ENCODE assay signal across 9 cellular contexts in the genomic region with DNA sequence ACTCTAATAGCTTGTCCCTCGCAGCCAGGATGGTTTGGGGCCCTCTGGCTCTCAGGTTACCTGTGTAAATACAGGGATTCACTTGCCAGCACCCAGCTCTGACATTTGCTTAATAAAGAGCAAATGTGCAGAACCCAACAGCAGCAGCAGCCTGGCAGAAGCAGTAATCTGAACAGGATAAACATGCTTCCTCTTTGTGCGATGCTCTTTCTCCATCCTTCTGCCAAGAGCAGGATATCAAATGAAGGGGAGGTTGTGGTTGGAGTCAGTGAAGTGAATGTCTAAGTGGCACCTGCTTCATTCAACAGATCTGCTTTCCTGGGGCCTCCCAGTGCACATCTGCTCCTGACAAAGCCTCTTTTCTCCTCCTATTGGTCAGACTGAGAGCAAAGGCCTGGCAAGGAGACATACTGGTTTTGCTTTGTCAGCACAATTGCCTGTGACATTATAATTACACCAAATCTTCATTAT.
DNase-seq lines count a peak whose midpoint lies in the region; ATAC-seq, FAIRE-seq and TF ChIP-seq lines count a peak whose summit lies in the region.
"Had no signal": no experiment of that assay in that cellular context is flagged by ENCODE, and none has a peak within 500 bp of the region (broad histone marks: within the 10 kb centered on the region; RNA-seq: fewer than 3 reads in every experiment).

No MANE protein-coding gene starts in this region.

- no peak overlapping the region for H3K27ac ChIP-seq in MM.1S (ENCODE audit: low read length)
- no peak overlapping the region for H3K27ac ChIP-seq in H1 (ENCODE audit: low read depth, low read length)

- H3K79me2 ChIP-seq in MM.1S (ENCODE audit: low read length) (no peaks in the 10 kb centered on the region), H1 (ENCODE audit: control insufficient read depth in 1 of 2, insufficient read depth in 2 of 2, low read length in 2 of 2) (no peaks in the 10 kb centered on the region)

- no peak overlapping the region for H2BK5ac ChIP-seq in H1 (ENCODE audit: low read depth, low read length)

- H3K27me3 ChIP-seq in MM.1S (replicated peaks; ENCODE audit: insufficient read depth, low read length) (no peaks in the 10 kb centered on the region), H1 (replicated peaks in 1 of 4; ENCODE audit: control insufficient read depth in 3 of 4, extremely low read depth in 1 of 4, insufficient read depth in 3 of 4, low read length in 3 of 4) (no peaks in the 10 kb centered on the region)

- H4K5ac ChIP-seq in H1 (ENCODE audit: insufficient read length, low read depth, low read length), result no peak overlapping the region

- DNase-seq in Ammon's horn (ENCODE audit: low spot score) (peak; percentile 59), MM.1S (peak; percentile 62), NCI-H345 treated with DMSO at 0.1 percent for 48 hours (lab: John Stamatoyannopoulos, UW; ENCODE audit: unreplicated experiment) (peak; percentile 94), H1 (ENCODE audit: low read depth in 1 of 2, low spot score in 2 of 2) (no peak), urothelium cell line (ENCODE audit: low spot score) (no peak)
- DNase-seq in activated T-cell treated with anti-CD3 and anti-CD28 coated beads, Interleukin-2, amount 50 U/mL, for 24 hours, result no peak
- DNase-seq in effector CD8-positive, alpha-beta T cell (lab: John Stamatoyannopoulos, UW), result no peak
- DNase-seq: mucosa of descending colon had no signal

- POLR2A ChIA-PET in H1 (lab: Charles Lee; ENCODE audit: partially characterized antibody), result interaction anchor here (1.8 kb wide), 1 partner anchor 32 kb away, joined by 4 read pairs; no protein-coding TSS in a partner anchor

- H3K4me3 ChIP-seq in MM.1S (ENCODE audit: low read length), result no peak overlapping the region
- no peak overlapping the region for H3K4me3 ChIP-seq in H1 (ENCODE audit: extremely low read depth in 1 of 4, insufficient read depth in 2 of 4, low read depth in 3 of 4, low read length in 4 of 4)
- H3K4me3 ChIP-seq: mucosa of descending colon had no signal

- TF ChIP-seq EP300 in H1 (IDR thresholded peaks at IDR 0.05; ENCODE audit: borderline replicate concordance in 1 of 2, low read depth in 2 of 2, low read length in 2 of 2), result no peak

- no peak overlapping the region for H2AK5ac ChIP-seq in H1 (ENCODE audit: low read depth, low read length)

- no peaks in the 10 kb centered on the region for H3F3A ChIP-seq in MM.1S (ENCODE audit: insufficient read depth, low read length)

- H3K14ac ChIP-seq in H1 (ENCODE audit: insufficient read length), result no peak overlapping the region

- H3K4me1 Mint-ChIP-seq in activated T-cell treated with anti-CD3 and anti-CD28 coated beads, Interleukin-2, amount 50 U/mL, for 24 hours (ENCODE audit: low read depth), result peaks cover 3% of the 10 kb centered on the region

- FAIRE-seq in H1 (lab: Jason Lieb, UNC), result peak; percentile 57
- FAIRE-seq in urothelium cell line (lab: Jason Lieb, UNC), result no peak

- H4K20me1 ChIP-seq in MM.1S (ENCODE audit: insufficient read depth, low read length) (no peaks in the 10 kb centered on the region), H1 (replicated peaks in 1 of 2; ENCODE audit: control insufficient read depth in 1 of 2, insufficient read depth in 2 of 2, low read length in 2 of 2) (no peaks in the 10 kb centered on the region)

- H2BK12ac ChIP-seq in H1 (ENCODE audit: low read depth, low read length), result no peak overlapping the region

- H3K4me1 ChIP-seq in MM.1S (ENCODE audit: low read length) (0 out of 2 replicates have a peak, but pooled peaks cover 4% of the 10 kb centered on the region), H1 (replicated peaks in 1 of 4; ENCODE audit: control insufficient read depth in 3 of 4, insufficient read depth in 4 of 4, low read length in 3 of 4) (peaks cover 7 to 15% (median 10%) of the 10 kb centered on the region in 4 experiments; a peak in 6 of 7 replicates)

- H3K36me3 Mint-ChIP-seq in activated T-cell treated with anti-CD3 and anti-CD28 coated beads, Interleukin-2, amount 50 U/mL, for 24 hours (ENCODE audit: low read depth), result peaks cover 71% of the 10 kb centered on the region

- no peak overlapping the region for H3K23ac ChIP-seq in H1 (ENCODE audit: insufficient read length)

- H2BK20ac ChIP-seq in H1 (ENCODE audit: low read length), result no peak overlapping the region

- H3K79me1 ChIP-seq in H1 (ENCODE audit: low read depth, low read length), result no peaks in the 10 kb centered on the region; the same call in 1 of the 2 replicates

- peak in 1 of 2 experiments; percentile 24; a peak in 1 of 4 replicates for TF ChIP-seq RAD21 in H1 (IDR thresholded peaks at IDR 0.05 in 1 of 2, conservative IDR thresholded peaks at IDR 0.05 in 1 of 2; ENCODE audit: low read depth in 2 of 2, low read length in 2 of 2)

- H3K36me3 ChIP-seq in MM.1S (replicated peaks; ENCODE audit: insufficient read depth, low read length), result no peaks in the 10 kb centered on the region
- peaks cover 0 to 11% (median 1%) of the 10 kb centered on the region in 4 experiments; a peak in 3 of 8 replicates for H3K36me3 ChIP-seq in H1 (ENCODE audit: control insufficient read depth in 2 of 4, insufficient read depth in 4 of 4, low read length in 3 of 4)

- H2BK120ac ChIP-seq in H1 (replicated peaks; ENCODE audit: low read depth, low read length), result no peak overlapping the region

- H4K91ac ChIP-seq in H1 (replicated peaks; ENCODE audit: insufficient read length, low read length), result no peak overlapping the region

- WGBS in H1 (ENCODE audit: extremely low coverage in 1 of 2, insufficient coverage in 1 of 2, insufficient read length in 1 of 2, insufficient replicate concordance in 2 of 2, low coverage in 1 of 2, low lambda C conversion rate in 2 of 2, missing lambda C conversion rate in 1 of 2), 2 experiments, result 76% methylated on average over 2 of the region's 2 CpGs; no CpG with 5 or more reads in 1 of the 2 experiments

- CTCF ChIA-PET in H1 (lab: Charles Lee; ENCODE audit: partially characterized antibody), result interaction anchor here (0.9 to 1.9 kb wide), 2 partner anchors 19 to 83 kb away, joined by 3 to 5 read pairs; no protein-coding TSS in a partner anchor

- no peak overlapping the region for H4K8ac ChIP-seq in H1 (ENCODE audit: extremely low read depth, insufficient read depth, low read length)

- no peak overlapping the region for H3K18ac ChIP-seq in H1 (ENCODE audit: extremely low read depth, low read length)

- no peak for ATAC-seq in HG03460 (IDR thresholded peaks at IDR 0.05; ENCODE audit: unreplicated experiment)
- ATAC-seq: mucosa of descending colon had no signal

- no peaks in the 10 kb centered on the region for H3K27me3 Mint-ChIP-seq in activated T-cell treated with anti-CD3 and anti-CD28 coated beads, Interleukin-2, amount 50 U/mL, for 24 hours

- no peak overlapping the region for H2BK15ac ChIP-seq in H1 (ENCODE audit: low read length)

- H3K9me3 Mint-ChIP-seq in activated T-cell treated with anti-CD3 and anti-CD28 coated beads, Interleukin-2, amount 50 U/mL, for 24 hours, result no peaks in the 10 kb centered on the region

- no peak overlapping the region for H3K56ac ChIP-seq in H1 (replicated peaks; ENCODE audit: insufficient read length, low read depth, low read length)

- H2AFZ ChIP-seq in MM.1S (ENCODE audit: low read length), result no peak overlapping the region
- no peak overlapping the region for H2AFZ ChIP-seq in H1 (ENCODE audit: low read length)

- H3K9me3 ChIP-seq in MM.1S (replicated peaks; ENCODE audit: insufficient read depth, low read length) (no peaks in the 10 kb centered on the region), H1 (ENCODE audit: insufficient read depth in 2 of 2, low read depth in 1 of 2, low read length in 1 of 2) (no peaks in the 10 kb centered on the region)
- H3K9me3 ChIP-seq: mucosa of descending colon had no signal

- no peaks in the 10 kb centered on the region for H3K9me2 ChIP-seq in MM.1S (replicated peaks; ENCODE audit: insufficient read depth, low read length)

- no peak overlapping the region for H3K4me3 Mint-ChIP-seq in activated T-cell treated with anti-CD3 and anti-CD28 coated beads, Interleukin-2, amount 50 U/mL, for 24 hours

- no peak overlapping the region for H3K9ac ChIP-seq in MM.1S (ENCODE audit: low read length)
- 0 out of 7 replicates have a peak overlapping the region, but pooled peaks of 1 of the 4 experiments have one; percentile 18 for H3K9ac ChIP-seq in H1 (replicated peaks in 1 of 4; ENCODE audit: extremely low read depth in 1 of 4, low read depth in 3 of 4, low read length in 3 of 4)

- H3K4ac ChIP-seq in H1 (replicated peaks; ENCODE audit: insufficient read length, low read depth, low read length), result no peak overlapping the region

- H3K4me2 ChIP-seq in MM.1S (ENCODE audit: low read depth, low read length) (no peak overlapping the region), H1 (ENCODE audit: insufficient read depth in 1 of 2, low read depth in 2 of 2, low read length in 2 of 2) (peak overlapping the region; percentile 15 to 18; a peak in 2 of 4 replicates)

- H3K23me2 ChIP-seq in H1 (ENCODE audit: low read depth, low read length), result no peaks in the 10 kb centered on the region

- no peak; the same call in 1 of the 2 replicates for TF ChIP-seq CTCF in MM.1S (IDR thresholded peaks at IDR 0.05; ENCODE audit: low read length)
- TF ChIP-seq CTCF in H1 (IDR thresholded peaks at IDR 0.05; ENCODE audit: control extremely low read depth in 1 of 3, insufficient read depth in 1 of 3, low read depth in 1 of 3, low read length in 3 of 3), result peak in 1 of 3 experiments; percentile 16; a peak in 1 of 4 replicates

- no peak overlapping the region for H3K27ac Mint-ChIP-seq in activated T-cell treated with anti-CD3 and anti-CD28 coated beads, Interleukin-2, amount 50 U/mL, for 24 hours

- no peak for TF ChIP-seq POLR2A in H1 (IDR thresholded peaks at IDR 0.05; ENCODE audit: control extremely low read depth in 1 of 2, low read depth in 2 of 2, low read length in 2 of 2)

TF ChIP-seq in H1, 55 proteins besides CTCF, POLR2A, EP300 and RAD21:
- TF ChIP-seq TBP (IDR thresholded peaks at IDR 0.05; ENCODE audit: low read depth, low read length) (no peak), MAFK (IDR thresholded peaks at IDR 0.05; ENCODE audit: low read depth, low read length) (peak; percentile 98)

Comparison
In these comparisons a context has a peak if more than half of its experiments do, and no peak if none do; other contexts are left out.
1. DNase-seq: peak in Ammon's horn (single experiment), MM.1S (single experiment) and NCI-H345 treated with DMSO at 0.1 percent for 48 hours (single experiment); none in H1 (0 of 2), activated T-cell treated with anti-CD3 and anti-CD28 coated beads, Interleukin-2, amount 50 U/mL, for 24 hours (single experiment), urothelium cell line (single experiment) and effector CD8-positive, alpha-beta T cell (single experiment).